ENCODE assay signal across 32 cellular contexts in genomic region chr1:229213797-229214196, GRCh38.
"Had no signal": no experiment of that assay in that cellular context is flagged by ENCODE, and none has a peak within 500 bp of the region (broad histone marks: within the 10 kb centered on the region; RNA-seq: fewer than 3 reads in every experiment).

No MANE protein-coding gene starts in this region.

- H3K27me3 ChIP-seq: adrenal gland, body of pancreas, breast epithelium had no signal

- DNase-seq: activated B cell treated with CpG ODN at 0.5 μM for 24 hours; activated CD4-positive, alpha-beta memory T cell treated with anti-CD3 and anti-CD28 coated beads for 36 hours; activated CD4-positive, alpha-beta T cell treated with anti-CD3 and anti-CD28 coated beads for 4 hours; activated CD4-positive, alpha-beta T cell treated with anti-CD3 and anti-CD28 coated beads, Interleukin-2, amount 10 ng/mL, durations not matched to agents 24 days and 14 days; activated CD4-positive, alpha-beta T cell treated with anti-CD3 and anti-CD28 coated beads, Interleukin-2, amount 50 U/mL, for 1 hour; activated CD4-positive, alpha-beta T cell treated with anti-CD3 and anti-CD28 coated beads, Interleukin-2, amount 50 U/mL, for 4 hours; activated CD4-positive, CD25-positive, alpha-beta regulatory T cell treated with anti-CD3 and anti-CD28 coated beads, Interleukin-2, amount 50 U/mL, for 72 hours; activated CD8-positive, alpha-beta memory T cell treated with anti-CD3 and anti-CD28 coated beads, Interleukin-2, amount 50 U/mL, for 4 hours; activated CD8-positive, alpha-beta T cell treated with anti-CD3 and anti-CD28 coated beads for 36 hours; activated gamma-delta T cell treated with Interleukin-2 at 50 U/mL for 16 hours; activated naive CD4-positive, alpha-beta T cell; activated naive CD4-positive, alpha-beta T cell treated with anti-CD3 and anti-CD28 coated beads for 36 hours; activated naive CD4-positive, alpha-beta T cell treated with anti-CD3 and anti-CD28 coated beads, Interleukin-2, amount 50 U/mL, for 16 hours; activated naive CD8-positive, alpha-beta T cell treated with anti-CD3 and anti-CD28 coated beads for 36 hours; activated T-cell treated with anti-CD3 and anti-CD28 coated beads for 4 hours; activated T-cell treated with anti-CD3 and anti-CD28 coated beads, Interleukin-2, amount 50 U/mL, for 1 hour; activated T-cell treated with anti-CD3 and anti-CD28 coated beads, Interleukin-2, amount 50 U/mL, for 4 hours; activated T-cell treated with anti-CD3 and anti-CD28 coated beads, Interleukin-2, amount 50 U/mL, for 72 hours; adrenal gland; amniotic stem cell; aorta; body of pancreas; brain microvascular endothelial cell; central memory CD4-positive, alpha-beta T cell; T-helper 2 cell; T-helper 9 cell had no signal

- FAIRE-seq: astrocyte, colon had no signal

- H3K9me3 ChIP-seq: adrenal gland, body of pancreas, breast epithelium had no signal

- ATAC-seq: activated CD8-positive, alpha-beta T cell treated with anti-CD3 and anti-CD28 coated beads for 36 hours; activated naive CD4-positive, alpha-beta T cell treated with anti-CD3 and anti-CD28 coated beads, Interleukin-2, amount 50 U/mL, for 72 hours; activated T-cell treated with anti-CD3 and anti-CD28 coated beads, Interleukin-2, amount 50 U/mL, for 4 hours; activated T-cell treated with anti-CD3 and anti-CD28 coated beads, Interleukin-2, amount 50 U/mL, for 72 hours; activated T-helper 17 cell treated with anti-CD3 and anti-CD28 coated beads, Interleukin-2, amount 50 U/mL, for 72 hours; body of pancreas had no signal

- H3K4me1 ChIP-seq: body of pancreas, breast epithelium had no signal

- H3K27ac ChIP-seq: adrenal gland, body of pancreas, brain microvascular endothelial cell, breast epithelium, VCaP had no signal

- H3K4me3 ChIP-seq: adrenal gland, body of pancreas, breast epithelium had no signal

- H3K36me3 ChIP-seq: adrenal gland, brain microvascular endothelial cell, breast epithelium had no signal
